In genomic region chr18:58012356-58012755, GRCh38 we compare ENCODE assay signal across 29 cellular contexts.
"Had no signal": no experiment of that assay in that cellular context is flagged by ENCODE, and none has a peak within 500 bp of the region (broad histone marks: within the 10 kb centered on the region; RNA-seq: fewer than 3 reads in every experiment).

No MANE protein-coding gene starts in this region.

- DNase-seq: activated CD4-positive, alpha-beta T cell treated with anti-CD3 and anti-CD28 coated beads for 36 hours; activated CD4-positive, alpha-beta T cell treated with anti-CD3 and anti-CD28 coated beads, Interleukin-2, amount 50 U/mL, for 4 hours; activated CD4-positive, CD25-positive, alpha-beta regulatory T cell; activated CD8-positive, alpha-beta memory T cell treated with anti-CD3 and anti-CD28 coated beads for 24 hours; activated effector memory CD4-positive, alpha-beta T cell treated with Interleukin-2 at 50 U/mL for 16 hours; activated naive CD4-positive, alpha-beta T cell treated with anti-CD3 and anti-CD28 coated beads for 36 hours; activated naive CD8-positive, alpha-beta T cell treated with anti-CD3 and anti-CD28 coated beads for 36 hours; adrenal gland; cerebellar nuclear complex; dorsolateral prefrontal cortex; effector memory CD4-positive, alpha-beta T cell; erythroblast; gastrocnemius medialis; glutamatergic neuron; hypothalamus; midbrain; naive thymus-derived CD4-positive, alpha-beta T cell; nucleus accumbens; pancreas; retina; stimulated activated CD4-positive, alpha-beta T cell treated with anti-CD3 and anti-CD28 coated beads, Interleukin-15, amount 100 ng/mL, for 24 hours; stimulated activated CD4-positive, alpha-beta T cell treated with anti-CD3 and anti-CD28 coated beads, Interleukin-2, amount 100 ng/mL, for 24 hours; stimulated activated naive B cell treated with anti-CD40 and anti-IgM and Interleukin-4, amounts not matched to agents 10 μg/mL and 1 μg/mL and 100 μg/mL, for 72 hours; testis; transverse colon had no signal

- FAIRE-seq: pancreas had no signal

- H3K27me3 ChIP-seq: adrenal gland, ascending aorta, cardiac muscle cell, gastrocnemius medialis, pancreas, testis, transverse colon had no signal

- H3K36me3 ChIP-seq: adrenal gland, ascending aorta, cardiac muscle cell, gastrocnemius medialis, pancreas, prostate gland, transverse colon had no signal

- H3K4me3 ChIP-seq: adrenal gland, ascending aorta, cardiac muscle cell, coronary artery, dorsolateral prefrontal cortex, gastrocnemius medialis, pancreas, prostate gland, testis, transverse colon had no signal

- H3K4me1 ChIP-seq: adrenal gland, ascending aorta, gastrocnemius medialis, prostate gland, testis had no signal

- ATAC-seq: activated CD4-positive, alpha-beta T cell treated with anti-CD3 and anti-CD28 coated beads for 36 hours; gastrocnemius medialis; naive thymus-derived CD4-positive, alpha-beta T cell; stimulated activated naive B cell treated with anti-CD40 and anti-IgM and Interleukin-4, amounts not matched to agents 10 μg/mL and 1 μg/mL and 100 μg/mL, for 72 hours had no signal

- H3K27ac ChIP-seq: adrenal gland, ascending aorta, cardiac muscle cell, coronary artery, dorsolateral prefrontal cortex, gastrocnemius medialis, prostate gland, testis had no signal

- H3K9me3 ChIP-seq: adrenal gland, ascending aorta, gastrocnemius medialis, pancreas, prostate gland, testis had no signal
